ENCODE assay signal across 9 cellular contexts in the genomic region with DNA sequence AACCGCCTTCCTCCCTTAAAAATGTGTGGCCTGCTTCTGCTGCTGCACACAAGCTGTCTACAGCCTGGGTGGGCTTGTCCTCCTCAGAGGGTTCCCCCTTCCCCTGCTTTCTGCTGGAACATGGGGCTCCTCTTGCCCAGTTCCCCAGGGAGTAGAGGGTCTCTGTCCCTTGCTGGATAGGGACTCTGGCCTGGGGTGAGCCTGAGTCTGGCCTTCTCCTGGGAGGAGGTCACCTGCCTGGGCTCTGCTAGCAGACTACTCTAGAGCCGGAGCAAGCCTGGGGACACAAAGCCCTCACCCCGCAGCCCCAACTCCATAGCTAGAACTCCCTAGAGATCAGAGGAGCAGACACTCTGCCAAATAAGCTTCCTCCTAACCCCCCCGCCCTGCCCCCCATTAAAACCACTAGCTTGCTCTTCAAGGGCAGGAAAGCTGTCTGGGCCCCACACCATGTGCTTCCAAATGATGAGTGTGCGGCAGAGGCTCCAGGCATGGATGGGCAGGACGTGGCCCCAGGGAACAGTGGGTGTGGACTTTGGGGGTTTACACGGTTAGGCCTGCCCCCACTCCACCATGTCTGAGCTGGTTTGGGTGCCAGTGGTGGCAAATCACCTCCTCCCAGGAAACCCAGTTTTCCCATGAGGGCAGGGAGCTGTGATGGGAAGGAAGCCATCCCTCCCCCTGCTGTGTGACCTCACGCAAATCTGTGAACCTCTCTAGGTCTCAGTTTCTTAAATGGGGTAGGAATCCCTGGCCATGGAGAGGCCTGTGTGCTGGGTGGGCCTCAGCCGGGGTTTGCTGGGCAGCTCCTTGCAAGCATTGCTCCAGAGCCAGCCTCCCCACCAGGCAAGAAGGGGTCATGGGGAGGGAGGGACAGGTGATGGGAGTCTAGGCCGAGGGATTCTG. TPM values are rescaled to one million over a fixed set of nuclear protein-coding genes. Genes with fewer than 3 reads are reported as not detected.
DNase-seq lines count a peak whose midpoint lies in the region; ATAC-seq and TF ChIP-seq lines count a peak whose summit lies in the region.
"Had no signal": no experiment of that assay in that cellular context is flagged by ENCODE, and none has a peak within 500 bp of the region (broad histone marks: within the 10 kb centered on the region; RNA-seq: fewer than 3 reads in every experiment).

No MANE protein-coding gene starts in this region.

- TF ChIP-seq CTCF in natural killer cell (IDR thresholded peaks at IDR 0.05) (no peak), foreskin keratinocyte (conservative IDR thresholded peaks at IDR 0.05) (no peak)
- no peak for TF ChIP-seq CTCF in activated CD8-positive, alpha-beta T cell treated with anti-CD3 and anti-CD28 coated beads for 36 hours (IDR thresholded peaks at IDR 0.05)

- no peaks in the 10 kb centered on the region for H3K9me3 ChIP-seq in aorta (ENCODE audit: control insufficient read depth, low read length)

- H3K36me3 ChIP-seq in aorta (ENCODE audit: control insufficient read depth in 1 of 2, insufficient read depth in 2 of 2, low read length in 1 of 2), result no peaks in the 10 kb centered on the region

- ATAC-seq in natural killer cell, result peak in 1 of 3 donors; percentile 3
- ATAC-seq in natural killer cell treated with Interleukin-12 subunit alpha and Interleukin-12 subunit beta and Interleukin-15 and Interleukin-18, amount 100 ng/mL, for 72 hours, result no peak
- ATAC-seq in activated CD8-positive, alpha-beta T cell treated with anti-CD3 and anti-CD28 coated beads for 36 hours, result no peak
- ATAC-seq in foreskin keratinocyte, result peak; percentile 37
- peak; percentile 9 for ATAC-seq in aorta (ENCODE audit: low FRiP score)
- no peak for ATAC-seq in HG03159 (IDR thresholded peaks at IDR 0.05; ENCODE audit: unreplicated experiment)

- H3K27me3 ChIP-seq in foreskin keratinocyte, result peaks cover 20% of the 10 kb centered on the region
- H3K27me3 ChIP-seq in aorta (ENCODE audit: control insufficient read depth in 1 of 2, insufficient read depth in 2 of 2, low read length in 1 of 2), result no peaks in the 10 kb centered on the region

- CTCF ChIA-PET in activated CD8-positive, alpha-beta T cell treated with anti-CD3 and anti-CD28 coated beads for 36 hours (lab: Charles Lee), result interaction anchor here (38.2 kb wide), 1 partner anchor 82 kb away, joined by 1049 read pairs; no protein-coding TSS in a partner anchor

- 77 to 78% methylated on average over 10 of the region's 10 CpGs for WGBS in aorta, 2 donors

- peak overlapping the region; percentile 80 to 98 for H3K27ac Mint-ChIP-seq in natural killer cell
- H3K27ac Mint-ChIP-seq in natural killer cell treated with Interleukin-12 subunit alpha and Interleukin-12 subunit beta and Interleukin-15 and Interleukin-18, amount 100 ng/mL, for 72 hours, result no peak overlapping the region
- peak overlapping the region; percentile 82 for H3K27ac Mint-ChIP-seq in activated CD8-positive, alpha-beta T cell treated with anti-CD3 and anti-CD28 coated beads for 36 hours

- H3K4me1 Mint-ChIP-seq in natural killer cell, result peaks cover 46 to 74% of the 10 kb centered on the region in 2 donors
- peaks cover 22 to 41% of the 10 kb centered on the region in 2 donors for H3K4me1 Mint-ChIP-seq in natural killer cell treated with Interleukin-12 subunit alpha and Interleukin-12 subunit beta and Interleukin-15 and Interleukin-18, amount 100 ng/mL, for 72 hours (ENCODE audit: low read depth in 2 of 2)
- H3K4me1 Mint-ChIP-seq in activated CD8-positive, alpha-beta T cell treated with anti-CD3 and anti-CD28 coated beads for 36 hours (ENCODE audit: low read depth), result peaks cover 97% of the 10 kb centered on the region

- DNase-seq in natural killer cell (no peak), foreskin keratinocyte (peak; percentile 32 to 44), aorta (no peak), occipital lobe (lab: John Stamatoyannopoulos, UW) (no peak)
- DNase-seq in natural killer cell treated with Interleukin-12 subunit alpha and Interleukin-12 subunit beta and Interleukin-15 and Interleukin-18, amount 100 ng/mL, for 72 hours (ENCODE audit: low spot score), result no peak
- peak; percentile 60 for DNase-seq in activated CD8-positive, alpha-beta T cell treated with anti-CD3 and anti-CD28 coated beads for 36 hours
- no peak for DNase-seq in stimulated activated CD4-positive, alpha-beta T cell treated with anti-CD3 and anti-CD28 coated beads, Interleukin-4, amount 100 ng/mL, for 4 hours
- DNase-seq: DMS79 had no signal

- no peak overlapping the region for H3K4me3 Mint-ChIP-seq in natural killer cell
- no peak overlapping the region for H3K4me3 Mint-ChIP-seq in natural killer cell treated with Interleukin-12 subunit alpha and Interleukin-12 subunit beta and Interleukin-15 and Interleukin-18, amount 100 ng/mL, for 72 hours
- peak overlapping the region; percentile 65 for H3K4me3 Mint-ChIP-seq in activated CD8-positive, alpha-beta T cell treated with anti-CD3 and anti-CD28 coated beads for 36 hours

- H3K9me3 Mint-ChIP-seq in natural killer cell, result no peaks in the 10 kb centered on the region
- no peaks in the 10 kb centered on the region for H3K9me3 Mint-ChIP-seq in natural killer cell treated with Interleukin-12 subunit alpha and Interleukin-12 subunit beta and Interleukin-15 and Interleukin-18, amount 100 ng/mL, for 72 hours
- no peaks in the 10 kb centered on the region for H3K9me3 Mint-ChIP-seq in activated CD8-positive, alpha-beta T cell treated with anti-CD3 and anti-CD28 coated beads for 36 hours

- intact Hi-C loops in natural killer cell (cut with micrococcal nuclease) (no loop called here), aorta (cut with DNase I) (no loop called here)
- intact Hi-C loops in activated CD8-positive, alpha-beta T cell treated with anti-CD3 and anti-CD28 coated beads for 36 hours (cut with micrococcal nuclease), result no loop called here

- H3K36me3 Mint-ChIP-seq in natural killer cell, result no peaks in the 10 kb centered on the region
- H3K36me3 Mint-ChIP-seq in natural killer cell treated with Interleukin-12 subunit alpha and Interleukin-12 subunit beta and Interleukin-15 and Interleukin-18, amount 100 ng/mL, for 72 hours, result no peaks in the 10 kb centered on the region
- peaks cover 45% of the 10 kb centered on the region for H3K36me3 Mint-ChIP-seq in activated CD8-positive, alpha-beta T cell treated with anti-CD3 and anti-CD28 coated beads for 36 hours (ENCODE audit: low read depth)

- H3K27ac ChIP-seq in foreskin keratinocyte, result no peak overlapping the region
- no peak overlapping the region for H3K27ac ChIP-seq in aorta (ENCODE audit: low read depth in 1 of 2, low read length in 2 of 2)

- H3K27me3 Mint-ChIP-seq in natural killer cell (ENCODE audit: low read depth in 2 of 2), result no peaks in the 10 kb centered on the region
- no peaks in the 10 kb centered on the region for H3K27me3 Mint-ChIP-seq in natural killer cell treated with Interleukin-12 subunit alpha and Interleukin-12 subunit beta and Interleukin-15 and Interleukin-18, amount 100 ng/mL, for 72 hours
- H3K27me3 Mint-ChIP-seq in activated CD8-positive, alpha-beta T cell treated with anti-CD3 and anti-CD28 coated beads for 36 hours, result no peaks in the 10 kb centered on the region

- H3K4me3 ChIP-seq in aorta (ENCODE audit: low read length in 2 of 2), result no peak overlapping the region

- POLR2A ChIA-PET in activated CD8-positive, alpha-beta T cell treated with anti-CD3 and anti-CD28 coated beads for 36 hours (lab: Charles Lee), result interaction anchor here (0.8 to 2.3 kb wide), 5 partner anchors 38 to 120 kb away, joined by 3 to 11 read pairs (median 3); a partner anchor contains a TSS

- H3K4me1 ChIP-seq in foreskin keratinocyte, result no peaks in the 10 kb centered on the region
- H3K4me1 ChIP-seq in aorta (ENCODE audit: control insufficient read depth in 1 of 2, insufficient read depth in 2 of 2, low read length in 2 of 2), result no peaks in the 10 kb centered on the region

RNA-seq across cellular contexts. Expression of a gene that starts 10.1 kb away (rescaled TPM):
- total RNA-seq in natural killer cell (100 to 1,000 TPM in 2 of 3 donors, 10 to 100 TPM in 1; 97.7 to 203 (median 158) TPM), foreskin keratinocyte (0.63 and 0.88 TPM in 2 replicates), aorta (1 to 10 TPM; 1.6 to 4.4 TPM), occipital lobe (not detected)
- 1 to 10 TPM; 2.6 to 6.1 TPM for total RNA-seq in natural killer cell treated with Interleukin-12 subunit alpha and Interleukin-12 subunit beta and Interleukin-15 and Interleukin-18, amount 100 ng/mL, for 72 hours
- 10 to 100 TPM; 47.4 to 50.3 TPM for total RNA-seq in activated CD8-positive, alpha-beta T cell treated with anti-CD3 and anti-CD28 coated beads for 36 hours
- polyA plus RNA-seq in foreskin keratinocyte (0.41 and 0.55 TPM in 2 replicates), aorta (1 to 10 TPM in 1 of 2 donors, under 1 TPM in 1; 0.54 to 2.8 TPM)

RNA-seq across cellular contexts. Expression of a gene that starts 52.2 kb away (rescaled TPM):
- total RNA-seq in natural killer cell (100 to 1,000 TPM; 301 to 338 (median 315) TPM), foreskin keratinocyte (413 and 426 TPM in 2 replicates), aorta (100 to 1,000 TPM; 304 to 330 TPM), occipital lobe (178 TPM)
- total RNA-seq in natural killer cell treated with Interleukin-12 subunit alpha and Interleukin-12 subunit beta and Interleukin-15 and Interleukin-18, amount 100 ng/mL, for 72 hours, result 100 to 1,000 TPM; 162 to 210 TPM
- total RNA-seq in activated CD8-positive, alpha-beta T cell treated with anti-CD3 and anti-CD28 coated beads for 36 hours, result 100 to 1,000 TPM; 235 to 242 TPM
- polyA plus RNA-seq in foreskin keratinocyte (510 and 553 TPM in 2 replicates), aorta (1,000 to 10,000 TPM in 1 of 2 donors, 100 to 1,000 TPM in 1; 695 to 1,152 TPM)

Comparison
In these comparisons a context has a peak if more than half of its experiments do, and no peak if none do; other contexts are left out.
1. H3K27ac Mint-ChIP-seq: peak in natural killer cell (2 of 2) and activated CD8-positive, alpha-beta T cell treated with anti-CD3 and anti-CD28 coated beads for 36 hours (single experiment); none in natural killer cell treated with Interleukin-12 subunit alpha and Interleukin-12 subunit beta and Interleukin-15 and Interleukin-18, amount 100 ng/mL, for 72 hours (0 of 2).
2. RNA of a gene that starts 10.1 kb away (total RNA-seq): 97.7 to 203 TPM in natural killer cell and 47.4 to 50.3 TPM in activated CD8-positive, alpha-beta T cell treated with anti-CD3 and anti-CD28 coated beads for 36 hours; 2.6 to 6.1 TPM in natural killer cell treated with Interleukin-12 subunit alpha and Interleukin-12 subunit beta and Interleukin-15 and Interleukin-18, amount 100 ng/mL, for 72 hours, 1.6 to 4.4 TPM in aorta, 0.63 to 0.88 TPM in foreskin keratinocyte and not detected in occipital lobe (single experiment); every median in the first group is over 4 times any median in the second.
3. ATAC-seq: peak in foreskin keratinocyte (single experiment) and aorta (single experiment); none in natural killer cell treated with Interleukin-12 subunit alpha and Interleukin-12 subunit beta and Interleukin-15 and Interleukin-18, amount 100 ng/mL, for 72 hours (0 of 2), activated CD8-positive, alpha-beta T cell treated with anti-CD3 and anti-CD28 coated beads for 36 hours (single experiment) and HG03159 (single experiment).
4. DNase-seq: peak in activated CD8-positive, alpha-beta T cell treated with anti-CD3 and anti-CD28 coated beads for 36 hours (single experiment) and foreskin keratinocyte (2 of 2); none in natural killer cell (single experiment), natural killer cell treated with Interleukin-12 subunit alpha and Interleukin-12 subunit beta and Interleukin-15 and Interleukin-18, amount 100 ng/mL, for 72 hours (single experiment), aorta (0 of 2), stimulated activated CD4-positive, alpha-beta T cell treated with anti-CD3 and anti-CD28 coated beads, Interleukin-4, amount 100 ng/mL, for 4 hours (0 of 2) and occipital lobe (single experiment).